18 cellular contexts compared by ENCODE assay signal in genomic region chr19:23776507-23777205, GRCh38. TPM values are rescaled to one million over a fixed set of nuclear protein-coding genes. Genes with fewer than 3 reads are reported as not detected.
DNase-seq lines count a peak whose midpoint lies in the region; ATAC-seq and TF ChIP-seq lines count a peak whose summit lies in the region.
"Had no signal": no experiment of that assay in that cellular context is flagged by ENCODE, and none has a peak within 500 bp of the region (broad histone marks: within the 10 kb centered on the region; RNA-seq: fewer than 3 reads in every experiment).

No MANE protein-coding gene starts in this region.

- POLR2A ChIA-PET in CD8-positive, alpha-beta memory T cell (lab: Charles Lee): no interaction called here

- H3K27ac ChIP-seq in CD8-positive, alpha-beta memory T cell (ENCODE audit: low read depth, low read length): no peak overlapping the region
- no peak overlapping the region for H3K27ac ChIP-seq in trophoblast cell (ENCODE audit: low read depth, low read length)
- H3K27ac ChIP-seq: GM23248 had no signal

- H3K79me1 ChIP-seq in trophoblast cell (ENCODE audit: low read length): no peaks in the 10 kb centered on the region

- H3K27me3 ChIP-seq in CD8-positive, alpha-beta memory T cell (ENCODE audit: insufficient read depth, low read length, poor library complexity, severe bottlenecking): no peaks in the 10 kb centered on the region
- no peaks in the 10 kb centered on the region for H3K27me3 ChIP-seq in trophoblast cell (ENCODE audit: insufficient read depth, low read length)

- no peak overlapping the region for H2BK5ac ChIP-seq in trophoblast cell (ENCODE audit: low read depth, low read length, poor library complexity)

- H3K36me3 Mint-ChIP-seq in CD8-positive, alpha-beta memory T cell: peaks cover 12 to 34% (median 19%) of the 10 kb centered on the region in 3 donors
- H3K36me3 Mint-ChIP-seq in endothelial cell (ENCODE audit: low read depth, unreplicated experiment): peaks cover 54% of the 10 kb centered on the region
- peaks cover 46% of the 10 kb centered on the region for H3K36me3 Mint-ChIP-seq in T-helper 2 cell treated with Interferon-gamma antibody and Interleukin-4, amounts not matched to agents 5 μg/mL and 100 μg/mL, for 36 hours (ENCODE audit: low read depth)

- no peak overlapping the region for H2BK120ac ChIP-seq in trophoblast cell (ENCODE audit: insufficient read depth, low read length, poor library complexity)

- H3K9me3 Mint-ChIP-seq in CD8-positive, alpha-beta memory T cell: no peaks in the 10 kb centered on the region
- no peaks in the 10 kb centered on the region for H3K9me3 Mint-ChIP-seq in endothelial cell (ENCODE audit: unreplicated experiment)
- peaks cover 52% of the 10 kb centered on the region for H3K9me3 Mint-ChIP-seq in T-helper 2 cell treated with Interferon-gamma antibody and Interleukin-4, amounts not matched to agents 5 μg/mL and 100 μg/mL, for 36 hours

- H3K4me1 ChIP-seq in CD8-positive, alpha-beta memory T cell (ENCODE audit: insufficient read depth, low read length): peaks cover 6% of the 10 kb centered on the region
- H3K4me1 ChIP-seq in trophoblast cell (ENCODE audit: control insufficient read depth in 1 of 2, insufficient read depth in 2 of 2, low read length in 2 of 2): no peaks in the 10 kb centered on the region
- H3K4me1 ChIP-seq: HAP-1 had no signal

- H4K91ac ChIP-seq in trophoblast cell (ENCODE audit: low read depth, low read length): no peak overlapping the region

- no peaks in the 10 kb centered on the region for H3K9me3 ChIP-seq in CD8-positive, alpha-beta memory T cell (ENCODE audit: low read length)
- H3K9me3 ChIP-seq in trophoblast cell (ENCODE audit: insufficient read depth, low read depth, low read length): no peaks in the 10 kb centered on the region
- H3K9me3 ChIP-seq: HAP-1 had no signal

- no peak overlapping the region for H4K12ac ChIP-seq in trophoblast cell (ENCODE audit: low read depth, low read length)

- CTCF ChIA-PET in CD8-positive, alpha-beta memory T cell (lab: Charles Lee): no interaction called here

- peak overlapping the region in 6 of 8 donors; percentile 5 to 70 (median 32) for H3K27ac Mint-ChIP-seq in CD8-positive, alpha-beta memory T cell
- H3K27ac Mint-ChIP-seq in endothelial cell (ENCODE audit: unreplicated experiment): no peak overlapping the region
- H3K27ac Mint-ChIP-seq in T-helper 2 cell treated with Interferon-gamma antibody and Interleukin-4, amounts not matched to agents 5 μg/mL and 100 μg/mL, for 36 hours: no peak overlapping the region
- H3K27ac Mint-ChIP-seq: B cell had no signal

- no peak overlapping the region for H3K18ac ChIP-seq in trophoblast cell (ENCODE audit: low read length)

- WGBS in trophoblast cell (ENCODE audit: extremely low coverage, insufficient coverage, insufficient read length): no CpG with 5 or more reads among the region's 2 CpGs

- no peak overlapping the region for H3K4ac ChIP-seq in trophoblast cell (ENCODE audit: low read depth, low read length)

- no peak overlapping the region for H2AFZ ChIP-seq in trophoblast cell (ENCODE audit: insufficient read depth, low read length, poor library complexity)
- H2AFZ ChIP-seq: GM23248 had no signal

- H3K36me3 ChIP-seq in CD8-positive, alpha-beta memory T cell (ENCODE audit: insufficient read depth, low read length): no peaks in the 10 kb centered on the region
- H3K36me3 ChIP-seq in trophoblast cell (ENCODE audit: control insufficient read depth in 1 of 2, insufficient read depth in 2 of 2, low read length in 2 of 2): peaks cover 3 to 33% of the 10 kb centered on the region in 2 experiments
- H3K36me3 ChIP-seq: HAP-1 had no signal

- H3K9ac ChIP-seq in trophoblast cell (ENCODE audit: low read length): no peak overlapping the region
- H3K9ac ChIP-seq: GM23248 had no signal

- H4K8ac ChIP-seq in trophoblast cell (ENCODE audit: low read depth, low read length): no peak overlapping the region

- H3K4me3 Mint-ChIP-seq in CD8-positive, alpha-beta memory T cell: no peak overlapping the region
- H3K4me3 Mint-ChIP-seq in endothelial cell (ENCODE audit: unreplicated experiment): peak overlapping the region; percentile 16
- no peak overlapping the region for H3K4me3 Mint-ChIP-seq in T-helper 2 cell treated with Interferon-gamma antibody and Interleukin-4, amounts not matched to agents 5 μg/mL and 100 μg/mL, for 36 hours
- H3K4me3 Mint-ChIP-seq: B cell had no signal

- H3K14ac ChIP-seq in trophoblast cell (ENCODE audit: low read length): no peak overlapping the region

- no peak overlapping the region for H3K4me2 ChIP-seq in trophoblast cell (ENCODE audit: low read length)

- peak; percentile 33 for DNase-seq in activated CD8-positive, alpha-beta memory T cell treated with anti-CD3 and anti-CD28 coated beads for 24 hours
- no peak for DNase-seq in activated CD8-positive, alpha-beta memory T cell treated with anti-CD3 and anti-CD28 coated beads, Interleukin-2, amount 50 U/mL, for 48 hours
- no peak for DNase-seq in CD8-positive, alpha-beta memory T cell
- DNase-seq in endothelial cell (ENCODE audit: low spot score) (no peak), trophoblast cell (peak; percentile 56 to 70)
- DNase-seq in T-helper 2 cell treated with Interferon-gamma antibody and Interleukin-4, amounts not matched to agents 5 μg/mL and 100 μg/mL, for 36 hours (ENCODE audit: low spot score): no peak
- DNase-seq: Calu3, GM23248, Kasumi-1, NCI-H1092 treated with DMSO at 0.1 percent for 48 hours, NCI-H1694 treated with DMSO at 0.1 percent for 48 hours, NCI-H774, OCI-M1, SHP77 had no signal

- ATAC-seq in HG02973 (IDR thresholded peaks at IDR 0.05; ENCODE audit: unreplicated experiment) (no peak), GM21381 (IDR thresholded peaks at IDR 0.05; ENCODE audit: unreplicated experiment) (no peak)

- no peak overlapping the region for H2BK12ac ChIP-seq in trophoblast cell (ENCODE audit: low read length)

- no peak for TF ChIP-seq CTCF in endothelial cell (IDR thresholded peaks at IDR 0.05; ENCODE audit: unreplicated experiment)

- no peaks in the 10 kb centered on the region for H3K79me2 ChIP-seq in trophoblast cell (ENCODE audit: control insufficient read depth, insufficient read depth, low read length, poor library complexity)

- peaks cover 17 to 22% (median 19%) of the 10 kb centered on the region in 3 donors for H3K4me1 Mint-ChIP-seq in CD8-positive, alpha-beta memory T cell
- no peaks in the 10 kb centered on the region for H3K4me1 Mint-ChIP-seq in endothelial cell (ENCODE audit: unreplicated experiment)
- H3K4me1 Mint-ChIP-seq in T-helper 2 cell treated with Interferon-gamma antibody and Interleukin-4, amounts not matched to agents 5 μg/mL and 100 μg/mL, for 36 hours (ENCODE audit: low read depth): no peaks in the 10 kb centered on the region
- H3K4me1 Mint-ChIP-seq: B cell had no signal

- no peaks in the 10 kb centered on the region for H3K27me3 Mint-ChIP-seq in CD8-positive, alpha-beta memory T cell
- peaks cover 2% of the 10 kb centered on the region for H3K27me3 Mint-ChIP-seq in endothelial cell (ENCODE audit: unreplicated experiment)
- H3K27me3 Mint-ChIP-seq in T-helper 2 cell treated with Interferon-gamma antibody and Interleukin-4, amounts not matched to agents 5 μg/mL and 100 μg/mL, for 36 hours (ENCODE audit: low read depth): no peaks in the 10 kb centered on the region
- H3K27me3 Mint-ChIP-seq: B cell had no signal

- no peak overlapping the region for H3K23ac ChIP-seq in trophoblast cell (ENCODE audit: low read length)

- H3K4me3 ChIP-seq in CD8-positive, alpha-beta memory T cell (ENCODE audit: low read length): no peak overlapping the region
- no peak overlapping the region for H3K4me3 ChIP-seq in trophoblast cell (ENCODE audit: low read depth, low read length)
- H3K4me3 ChIP-seq: GM23248, HAP-1 had no signal

- no peak overlapping the region for H2AK5ac ChIP-seq in trophoblast cell (ENCODE audit: low read length)

RNA-seq across cellular contexts. Expression of gene ZNF681, which starts 18.0 kb away (rescaled TPM):
- 1 to 10 TPM; 4.6 to 4.9 TPM for total RNA-seq in CD8-positive, alpha-beta memory T cell
- 1.6 TPM for polyA plus RNA-seq in CD8-positive, alpha-beta memory T cell
- 6.4 TPM for total RNA-seq in endothelial cell (ENCODE audit: unreplicated experiment)
- 2.0 and 2.5 TPM in 2 replicates for polyA plus RNA-seq in trophoblast cell (2013)

Comparison
In these comparisons a context has a peak if more than half of its experiments do, and no peak if none do; other contexts are left out.
1. DNase-seq: peak in activated CD8-positive, alpha-beta memory T cell treated with anti-CD3 and anti-CD28 coated beads for 24 hours (single experiment) and trophoblast cell (2 of 2); none in activated CD8-positive, alpha-beta memory T cell treated with anti-CD3 and anti-CD28 coated beads, Interleukin-2, amount 50 U/mL, for 48 hours (single experiment), CD8-positive, alpha-beta memory T cell (0 of 5), endothelial cell (single experiment) and T-helper 2 cell treated with Interferon-gamma antibody and Interleukin-4, amounts not matched to agents 5 μg/mL and 100 μg/mL, for 36 hours (single experiment).
2. H3K27ac Mint-ChIP-seq: peak in CD8-positive, alpha-beta memory T cell (6 of 8); none in endothelial cell (single experiment) and T-helper 2 cell treated with Interferon-gamma antibody and Interleukin-4, amounts not matched to agents 5 μg/mL and 100 μg/mL, for 36 hours (single experiment).